Comparison of ENCODE assay signal across 11 cellular contexts in the genomic region with DNA sequence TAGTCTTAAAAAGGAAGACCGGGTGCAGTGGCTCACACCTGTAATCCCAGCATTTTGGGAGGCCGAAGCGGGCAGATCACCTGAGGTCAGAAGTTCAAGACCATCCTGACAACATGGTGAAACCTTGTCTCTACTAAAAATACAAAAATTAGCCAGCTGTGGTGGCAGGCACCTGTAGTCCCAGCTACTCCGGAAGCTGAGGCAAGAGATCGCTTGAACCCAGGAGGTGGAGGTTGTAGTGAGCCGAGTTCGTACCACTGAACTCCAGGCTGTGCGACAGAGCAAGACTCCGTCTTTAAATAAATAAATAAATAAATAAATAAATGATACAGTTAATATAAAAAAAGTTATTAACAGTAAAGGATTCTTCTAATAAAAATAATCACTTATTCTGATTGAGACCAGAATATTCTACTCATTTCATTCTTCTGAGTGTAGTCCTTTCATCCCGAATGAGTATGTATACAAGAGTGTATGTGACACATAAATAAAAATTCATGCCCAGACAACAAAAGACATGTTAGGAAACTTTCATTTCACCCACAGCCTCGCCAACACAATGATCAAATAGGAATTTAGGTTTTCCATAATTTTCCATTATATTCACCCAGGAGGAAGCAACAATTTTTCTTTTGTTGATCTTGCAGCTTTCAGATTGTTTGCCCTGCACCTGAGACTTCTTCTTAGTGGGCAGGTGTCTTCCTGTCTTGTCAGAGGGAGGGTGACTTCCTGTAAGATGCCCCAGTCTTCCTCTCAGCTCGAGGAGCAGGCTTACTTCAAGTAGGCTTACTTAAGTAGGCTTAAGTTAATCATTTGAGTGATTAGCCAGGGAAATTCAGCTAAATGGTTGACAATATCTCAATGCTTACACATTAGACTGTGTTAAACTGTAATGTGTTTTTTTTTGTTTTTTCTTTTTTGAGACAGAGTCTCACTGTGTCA. TPM values are rescaled to one million over a fixed set of nuclear protein-coding genes. Genes with fewer than 3 reads are reported as not detected.
A peak's percentile ranks its signal among the peaks of the same experiment; 100 is the strongest.
DNase-seq lines count a peak whose midpoint lies in the region; ATAC-seq and TF ChIP-seq lines count a peak whose summit lies in the region.
"Had no signal": no experiment of that assay in that cellular context is flagged by ENCODE, and none has a peak within 500 bp of the region (broad histone marks: within the 10 kb centered on the region; RNA-seq: fewer than 3 reads in every experiment).

No MANE protein-coding gene starts in this region.

- H3K27me3 ChIP-seq in OCI-LY3 (ENCODE audit: low read depth, low read length): no peaks in the 10 kb centered on the region
- H3K27me3 ChIP-seq in tibial artery: no peaks in the 10 kb centered on the region
- no peaks in the 10 kb centered on the region for H3K27me3 ChIP-seq in gastroesophageal sphincter
- H3K27me3 ChIP-seq: gastrocnemius medialis had no signal

- H3K4me3 ChIP-seq in OCI-LY3 (ENCODE audit: low read length) (peak overlapping the region; percentile 14; the same call in 1 of the 2 replicates), tibial artery (no peak overlapping the region), gastroesophageal sphincter (no peak overlapping the region)
- H3K4me3 ChIP-seq: gastrocnemius medialis had no signal

- H3K27me3 Mint-ChIP-seq in activated naive CD4-positive, alpha-beta T cell treated with anti-CD3 and anti-CD28 coated beads, Interleukin-2, amount 50 U/mL, for 24 hours: no peaks in the 10 kb centered on the region
- no peaks in the 10 kb centered on the region for H3K27me3 Mint-ChIP-seq in stimulated activated naive B cell treated with anti-CD40 and anti-IgM and Interleukin-4, amounts not matched to agents 10 μg/mL and 1 μg/mL and 100 μg/mL, for 72 hours

- H4K20me1 ChIP-seq in OCI-LY3 (ENCODE audit: insufficient read depth, low read length): no peaks in the 10 kb centered on the region

- no peaks in the 10 kb centered on the region for H3K9me3 ChIP-seq in OCI-LY3 (ENCODE audit: insufficient read depth, low read length)
- no peaks in the 10 kb centered on the region for H3K9me3 ChIP-seq in tibial artery
- H3K9me3 ChIP-seq in gastroesophageal sphincter: no peaks in the 10 kb centered on the region
- H3K9me3 ChIP-seq: gastrocnemius medialis had no signal

- peak in 1 of 2 donors; percentile 34 for ATAC-seq in stimulated activated naive B cell treated with anti-CD40 and anti-IgM and Interleukin-4, amounts not matched to agents 10 μg/mL and 1 μg/mL and 100 μg/mL, for 72 hours (replicated peaks)
- ATAC-seq in gastroesophageal sphincter: no peak
- ATAC-seq: gastrocnemius medialis had no signal

- no peak for TF ChIP-seq POLR2A in gastroesophageal sphincter (IDR thresholded peaks at IDR 0.05)

- H3K4me1 Mint-ChIP-seq in activated naive CD4-positive, alpha-beta T cell treated with anti-CD3 and anti-CD28 coated beads, Interleukin-2, amount 50 U/mL, for 24 hours: peaks cover 47% of the 10 kb centered on the region
- H3K4me1 Mint-ChIP-seq in stimulated activated naive B cell treated with anti-CD40 and anti-IgM and Interleukin-4, amounts not matched to agents 10 μg/mL and 1 μg/mL and 100 μg/mL, for 72 hours: peaks cover 4 to 8% of the 10 kb centered on the region in 2 donors

- TF ChIP-seq CTCF in OCI-LY3 (IDR thresholded peaks at IDR 0.05; ENCODE audit: low read depth, low read length) (no peak), tibial artery (IDR thresholded peaks at IDR 0.05) (no peak), gastroesophageal sphincter (IDR thresholded peaks at IDR 0.05) (no peak)

- peaks cover 14% of the 10 kb centered on the region for H3K4me1 ChIP-seq in OCI-LY3 (ENCODE audit: low read length)
- H3K4me1 ChIP-seq in tibial artery: no peaks in the 10 kb centered on the region
- no peaks in the 10 kb centered on the region for H3K4me1 ChIP-seq in gastroesophageal sphincter

- H3K9ac ChIP-seq in OCI-LY3 (ENCODE audit: low read length): no peak overlapping the region

- peak overlapping the region; percentile 80 for H3K4me3 Mint-ChIP-seq in activated naive CD4-positive, alpha-beta T cell treated with anti-CD3 and anti-CD28 coated beads, Interleukin-2, amount 50 U/mL, for 24 hours
- no peak overlapping the region for H3K4me3 Mint-ChIP-seq in stimulated activated naive B cell treated with anti-CD40 and anti-IgM and Interleukin-4, amounts not matched to agents 10 μg/mL and 1 μg/mL and 100 μg/mL, for 72 hours

- H3K36me3 Mint-ChIP-seq in activated naive CD4-positive, alpha-beta T cell treated with anti-CD3 and anti-CD28 coated beads, Interleukin-2, amount 50 U/mL, for 24 hours: no peaks in the 10 kb centered on the region
- no peaks in the 10 kb centered on the region for H3K36me3 Mint-ChIP-seq in stimulated activated naive B cell treated with anti-CD40 and anti-IgM and Interleukin-4, amounts not matched to agents 10 μg/mL and 1 μg/mL and 100 μg/mL, for 72 hours

- H3K27ac ChIP-seq in OCI-LY3 (ENCODE audit: low read length): no peak overlapping the region
- no peak overlapping the region for H3K27ac ChIP-seq in tibial artery
- H3K27ac ChIP-seq in gastroesophageal sphincter: no peak overlapping the region
- H3K27ac ChIP-seq: gastrocnemius medialis had no signal

- no peaks in the 10 kb centered on the region for H3K79me2 ChIP-seq in OCI-LY3 (ENCODE audit: low read length)

- peak overlapping the region; percentile 97 for H3K27ac Mint-ChIP-seq in activated naive CD4-positive, alpha-beta T cell treated with anti-CD3 and anti-CD28 coated beads, Interleukin-2, amount 50 U/mL, for 24 hours
- peak overlapping the region; percentile 84 for H3K27ac Mint-ChIP-seq in stimulated activated naive B cell treated with anti-CD40 and anti-IgM and Interleukin-4, amounts not matched to agents 10 μg/mL and 1 μg/mL and 100 μg/mL, for 72 hours

- intact Hi-C loops in tibial artery (cut with DNase I; ENCODE audit: low total_unique reads): no loop called here

- WGBS in gastroesophageal sphincter (ENCODE audit: low coverage in 1 of 2), 2 donors: 75 to 87% methylated on average over 9 to 12 of the region's 12 CpGs

- peak; percentile 19 for DNase-seq in activated naive CD4-positive, alpha-beta T cell treated with Interleukin-2 at 50 U/mL for 16 hours
- no peak for DNase-seq in activated naive CD4-positive, alpha-beta T cell treated with anti-CD3 and anti-CD28 coated beads, Interleukin-2, amount 50 U/mL, for 16 hours
- no peak for DNase-seq in stimulated activated naive B cell treated with anti-CD40 and anti-IgM and Interleukin-4, amounts not matched to agents 10 μg/mL and 1 μg/mL and 100 μg/mL, for 72 hours
- DNase-seq in tibial artery (no peak), NCI-H1092 treated with DMSO at 0.1 percent for 48 hours (lab: John Stamatoyannopoulos, UW) (no peak)
- DNase-seq: anterior cingulate cortex, gastrocnemius medialis, NCI-H2029 treated with DMSO at 0.1 percent for 48 hours had no signal

- TF ChIP-seq EP300 in gastroesophageal sphincter (IDR thresholded peaks at IDR 0.05): no peak

- peak overlapping the region; percentile 52 for H3K4me2 ChIP-seq in OCI-LY3 (ENCODE audit: low read length)

- H3K9me3 Mint-ChIP-seq in activated naive CD4-positive, alpha-beta T cell treated with anti-CD3 and anti-CD28 coated beads, Interleukin-2, amount 50 U/mL, for 24 hours: no peaks in the 10 kb centered on the region
- H3K9me3 Mint-ChIP-seq in stimulated activated naive B cell treated with anti-CD40 and anti-IgM and Interleukin-4, amounts not matched to agents 10 μg/mL and 1 μg/mL and 100 μg/mL, for 72 hours: no peaks in the 10 kb centered on the region

- H3K36me3 ChIP-seq in OCI-LY3 (replicated peaks; ENCODE audit: low read depth, low read length) (no peaks in the 10 kb centered on the region), tibial artery (no peaks in the 10 kb centered on the region), gastroesophageal sphincter (no peaks in the 10 kb centered on the region)
- H3K36me3 ChIP-seq: gastrocnemius medialis had no signal

- peak overlapping the region; percentile 90 for H2AFZ ChIP-seq in OCI-LY3 (ENCODE audit: low read depth, low read length)

RNA-seq across cellular contexts. Expression of a gene that starts 7.8 kb away (rescaled TPM):
- 1 to 10 TPM; 3.0 to 6.2 (median 4.5) TPM for total RNA-seq in gastroesophageal sphincter

RNA-seq across cellular contexts. Expression of a gene that starts 52.2 kb away (rescaled TPM):
- 10 to 100 TPM; 22.3 to 37.1 (median 30.0) TPM for total RNA-seq in gastroesophageal sphincter
